Comparison of ENCODE assay signal across 1 cellular context in genomic region chr11:32052218-32052617, GRCh38.
A peak's percentile ranks its signal among the peaks of the same experiment; 100 is the strongest.
TF ChIP-seq lines count a peak whose summit lies in the region.

No MANE protein-coding gene starts in this region.

TF ChIP-seq in HepG2, 621 proteins besides CTCF, POLR2A, EP300 and RAD21 (continued from another document):
- TF ChIP-seq ZNF318 (CRISPR knock-in tag; IDR thresholded peaks at IDR 0.05) (no peak), HOXD1 (CRISPR knock-in tag; IDR thresholded peaks at IDR 0.05) (no peak), ZBED4 (CRISPR knock-in tag; IDR thresholded peaks at IDR 0.05; ENCODE audit: borderline replicate concordance) (no peak), POLR2G (IDR thresholded peaks at IDR 0.05; ENCODE audit: low read depth, low read length) (no peak), ZFX (CRISPR knock-in tag; IDR thresholded peaks at IDR 0.05; ENCODE audit: low read depth) (no peak), IRF2 (CRISPR knock-in tag; IDR thresholded peaks at IDR 0.05) (no peak), ZNF562 (CRISPR knock-in tag; IDR thresholded peaks at IDR 0.05; ENCODE audit: borderline replicate concordance) (no peak), AGO1 (IDR thresholded peaks at IDR 0.05; ENCODE audit: low read depth, low read length, poor library complexity, severe bottlenecking) (no peak), ATF1 (CRISPR knock-in tag; IDR thresholded peaks at IDR 0.05) (no peak), STAG1 (CRISPR knock-in tag; IDR thresholded peaks at IDR 0.05) (peak; percentile 70), ZNF549 (CRISPR knock-in tag; IDR thresholded peaks at IDR 0.05) (no peak), ZNF552 (CRISPR knock-in tag; IDR thresholded peaks at IDR 0.05; ENCODE audit: borderline replicate concordance) (no peak), MIER3 (CRISPR knock-in tag; IDR thresholded peaks at IDR 0.05; ENCODE audit: borderline replicate concordance) (no peak), BATF2 (CRISPR knock-in tag; IDR thresholded peaks at IDR 0.05) (no peak), NFIB (CRISPR knock-in tag; IDR thresholded peaks at IDR 0.05; ENCODE audit: borderline replicate concordance) (no peak), SAFB2 (CRISPR knock-in tag; IDR thresholded peaks at IDR 0.05; ENCODE audit: borderline replicate concordance, low read depth) (no peak), TRIM22 (IDR thresholded peaks at IDR 0.05) (no peak), GMEB2 (CRISPR knock-in tag; IDR thresholded peaks at IDR 0.05; ENCODE audit: low read depth) (no peak), SMC3 (IDR thresholded peaks at IDR 0.05; ENCODE audit: low read length) (peak; percentile 87)
